In genomic region chr1:65804584-65804983, GRCh38 we compare ENCODE assay signal across 26 cellular contexts.
"Had no signal": no experiment of that assay in that cellular context is flagged by ENCODE, and none has a peak within 500 bp of the region (broad histone marks: within the 10 kb centered on the region; RNA-seq: fewer than 3 reads in every experiment).

No MANE protein-coding gene starts in this region.

- H3K36me3 ChIP-seq: MG63, SJCRH30 had no signal

- H3K9me2 ChIP-seq: SK-N-SH had no signal

- H3K36me3 Mint-ChIP-seq: brain, WTC11 had no signal

- DNase-seq: activated CD4-positive, alpha-beta T cell treated with anti-CD3 and anti-CD28 coated beads for 1 hour; activated CD4-positive, alpha-beta T cell treated with anti-CD3 and anti-CD28 coated beads, Interleukin-2, amount 10 ng/mL, durations not matched to agents 24 days and 14 days; activated CD4-positive, alpha-beta T cell treated with anti-CD3 and anti-CD28 coated beads, Interleukin-2, amount 50 U/mL, for 48 hours; activated CD8-positive, alpha-beta memory T cell treated with anti-CD3 and anti-CD28 coated beads, Interleukin-2, amount 10 ng/mL, durations not matched to agents 7 days and 5 days; activated effector memory CD4-positive, alpha-beta T cell treated with anti-CD3 and anti-CD28 coated beads, Interleukin-2, amount 50 U/mL, for 16 hours; activated naive CD4-positive, alpha-beta T cell treated with anti-CD3 and anti-CD28 coated beads for 36 hours; activated T-cell treated with anti-CD3 and anti-CD28 coated beads, Interleukin-2, amount 50 U/mL, for 24 hours; amygdala; MG63; NCI-H1105 treated with DMSO at 0.1 percent for 48 hours; NCI-H146; NCI-H2029; NCI-H2107; NCI-H345; NCI-H510A treated with DMSO at 0.1 percent for 48 hours; NCI-H69; Right ventricle myocardium superior; SJCRH30; SK-N-SH; T-helper 1 cell had no signal

- H3K4me1 Mint-ChIP-seq: central memory CD8-positive, alpha-beta T cell; WTC11 had no signal

- H3K9ac ChIP-seq: KMS-11, SK-N-SH had no signal

- H3K27me3 ChIP-seq: MG63, SJCRH30 had no signal

- H3K4me3 Mint-ChIP-seq: activated CD4-positive, alpha-beta T cell treated with anti-CD3 and anti-CD28 coated beads, Interleukin-2, amount 10 ng/mL, durations not matched to agents 24 days and 14 days; activated CD8-positive, alpha-beta memory T cell treated with anti-CD3 and anti-CD28 coated beads, Interleukin-2, amount 10 ng/mL, durations not matched to agents 7 days and 5 days; activated naive CD4-positive, alpha-beta T cell treated with anti-CD3 and anti-CD28 coated beads for 36 hours; activated naive CD8-positive, alpha-beta T cell; activated T-cell treated with anti-CD3 and anti-CD28 coated beads, Interleukin-2, amount 50 U/mL, for 24 hours; brain; central memory CD8-positive, alpha-beta T cell; WTC11 had no signal

- H3K4me1 ChIP-seq: SJCRH30 had no signal

- H3K27me3 Mint-ChIP-seq: brain; central memory CD8-positive, alpha-beta T cell had no signal

- ATAC-seq: activated CD8-positive, alpha-beta memory T cell treated with anti-CD3 and anti-CD28 coated beads, Interleukin-2, amount 10 ng/mL, durations not matched to agents 7 days and 5 days; WTC11 had no signal

- H3K9me3 ChIP-seq: MG63, SJCRH30, SK-N-SH had no signal

- H3K4me2 ChIP-seq: KMS-11, SK-N-SH had no signal

- H3K27ac ChIP-seq: KMS-11, RWPE1, SJCRH30 had no signal

- H3K4me3 ChIP-seq: MG63, SJCRH30 had no signal

- H3K27ac Mint-ChIP-seq: activated CD8-positive, alpha-beta memory T cell treated with anti-CD3 and anti-CD28 coated beads, Interleukin-2, amount 10 ng/mL, durations not matched to agents 7 days and 5 days; activated naive CD4-positive, alpha-beta T cell treated with anti-CD3 and anti-CD28 coated beads for 36 hours; activated naive CD8-positive, alpha-beta T cell; activated T-cell treated with anti-CD3 and anti-CD28 coated beads, Interleukin-2, amount 50 U/mL, for 24 hours; WTC11 had no signal

- H3K9me3 Mint-ChIP-seq: activated naive CD4-positive, alpha-beta T cell treated with anti-CD3 and anti-CD28 coated beads for 36 hours; activated T-cell treated with anti-CD3 and anti-CD28 coated beads, Interleukin-2, amount 50 U/mL, for 24 hours; brain; central memory CD8-positive, alpha-beta T cell; WTC11 had no signal
